ENCODE assay signal across 16 cellular contexts in genomic region chr1:90475623-90476022, GRCh38.
A peak's percentile ranks its signal among the peaks of the same experiment; 100 is the strongest.
DNase-seq lines count a peak whose midpoint lies in the region; ATAC-seq, FAIRE-seq and TF ChIP-seq lines count a peak whose summit lies in the region.
"Had no signal": no experiment of that assay in that cellular context is flagged by ENCODE, and none has a peak within 500 bp of the region (broad histone marks: within the 10 kb centered on the region; RNA-seq: fewer than 3 reads in every experiment).

No MANE protein-coding gene starts in this region.

- H3K36me3 ChIP-seq in astrocyte (ENCODE audit: insufficient read depth, low read length), result no peaks in the 10 kb centered on the region
- H3K36me3 ChIP-seq in mesendoderm (ENCODE audit: control insufficient read depth, insufficient read depth, low read length), result no peaks in the 10 kb centered on the region
- H3K36me3 ChIP-seq: neutrophil, SJCRH30 had no signal

- no CpG with 5 or more reads among the region's 2 CpGs for WGBS in mesendoderm (ENCODE audit: extremely low coverage, insufficient coverage, low lambda C conversion rate)

- H2AFZ ChIP-seq in astrocyte (ENCODE audit: low read depth, low read length), result no peak overlapping the region

- no peaks in the 10 kb centered on the region for H4K20me1 ChIP-seq in astrocyte (ENCODE audit: insufficient read depth, low read length)

- H3K27ac ChIP-seq in astrocyte (ENCODE audit: low read depth, low read length) (no peak overlapping the region), mesendoderm (ENCODE audit: low read depth, low read length) (no peak overlapping the region)
- H3K27ac ChIP-seq: neutrophil, SJCRH30 had no signal

- H3K4ac ChIP-seq in mesendoderm (ENCODE audit: low read depth, low read length), result no peak overlapping the region

- no peak overlapping the region for H3K4me3 Mint-ChIP-seq in astrocyte (ENCODE audit: unreplicated experiment)
- no peak overlapping the region for H3K4me3 Mint-ChIP-seq in HFFc6
- H3K4me3 Mint-ChIP-seq: activated CD4-positive, alpha-beta T cell treated with anti-CD3 and anti-CD28 coated beads, Interleukin-2, amount 10 ng/mL, durations not matched to agents 7 days and 5 days; activated naive CD4-positive, alpha-beta T cell treated with anti-CD3 and anti-CD28 coated beads, Interleukin-2, amount 50 U/mL, for 24 hours had no signal

- no peak overlapping the region for H2AK5ac ChIP-seq in mesendoderm (ENCODE audit: low read length)

- no peak overlapping the region for H4K8ac ChIP-seq in mesendoderm (ENCODE audit: low read depth, low read length)

- H3K27ac Mint-ChIP-seq in astrocyte (ENCODE audit: unreplicated experiment) (no peak overlapping the region), HFFc6 (no peak overlapping the region)
- H3K27ac Mint-ChIP-seq: activated CD4-positive, alpha-beta T cell treated with anti-CD3 and anti-CD28 coated beads, Interleukin-2, amount 10 ng/mL, durations not matched to agents 7 days and 5 days; activated naive CD4-positive, alpha-beta T cell treated with anti-CD3 and anti-CD28 coated beads, Interleukin-2, amount 50 U/mL, for 24 hours had no signal

- H3K4me1 ChIP-seq in astrocyte (ENCODE audit: insufficient read depth, low read length) (no peaks in the 10 kb centered on the region), mesendoderm (ENCODE audit: control insufficient read depth, low read depth, low read length) (no peaks in the 10 kb centered on the region)
- H3K4me1 ChIP-seq: SJCRH30 had no signal

- FAIRE-seq in astrocyte (lab: Jason Lieb, UNC) (no peak), RCC 7860 (lab: Jason Lieb, UNC) (no peak)
- FAIRE-seq: endometrium had no signal

- no peaks in the 10 kb centered on the region for H3K4me1 Mint-ChIP-seq in astrocyte (ENCODE audit: low read depth, unreplicated experiment)
- H3K4me1 Mint-ChIP-seq in HFFc6 (ENCODE audit: low read depth), result no peaks in the 10 kb centered on the region
- H3K4me1 Mint-ChIP-seq: activated CD4-positive, alpha-beta T cell treated with anti-CD3 and anti-CD28 coated beads, Interleukin-2, amount 10 ng/mL, durations not matched to agents 7 days and 5 days; activated naive CD4-positive, alpha-beta T cell treated with anti-CD3 and anti-CD28 coated beads, Interleukin-2, amount 50 U/mL, for 24 hours had no signal

- H3K4me3 ChIP-seq in astrocyte (ENCODE audit: insufficient read depth, low read depth, low read length) (no peak overlapping the region), mesendoderm (ENCODE audit: low read length) (no peak overlapping the region)
- H3K4me3 ChIP-seq: SJCRH30 had no signal

- H3K36me3 Mint-ChIP-seq in astrocyte (ENCODE audit: low read depth, unreplicated experiment) (no peaks in the 10 kb centered on the region), HFFc6 (ENCODE audit: low read depth) (no peaks in the 10 kb centered on the region)
- H3K36me3 Mint-ChIP-seq: activated naive CD4-positive, alpha-beta T cell treated with anti-CD3 and anti-CD28 coated beads, Interleukin-2, amount 50 U/mL, for 24 hours had no signal

- no peaks in the 10 kb centered on the region for H3K27me3 ChIP-seq in astrocyte (ENCODE audit: insufficient read depth, low read length)
- H3K27me3 ChIP-seq in mesendoderm (ENCODE audit: insufficient read depth, low read length, poor library complexity), result no peaks in the 10 kb centered on the region
- H3K27me3 ChIP-seq: neutrophil, SJCRH30 had no signal

- H3K79me2 ChIP-seq in astrocyte (ENCODE audit: insufficient read depth, low read length), result no peaks in the 10 kb centered on the region
- no peaks in the 10 kb centered on the region for H3K79me2 ChIP-seq in mesendoderm (ENCODE audit: control insufficient read depth, insufficient read depth, low read length)

- no peak overlapping the region for H3K56ac ChIP-seq in mesendoderm (ENCODE audit: low read length)

- H3K27me3 Mint-ChIP-seq in astrocyte (ENCODE audit: low read depth, unreplicated experiment) (no peaks in the 10 kb centered on the region), HFFc6 (ENCODE audit: insufficient read depth) (no peaks in the 10 kb centered on the region)
- H3K27me3 Mint-ChIP-seq: activated CD4-positive, alpha-beta T cell treated with anti-CD3 and anti-CD28 coated beads, Interleukin-2, amount 10 ng/mL, durations not matched to agents 7 days and 5 days; activated naive CD4-positive, alpha-beta T cell treated with anti-CD3 and anti-CD28 coated beads, Interleukin-2, amount 50 U/mL, for 24 hours had no signal

- H3K79me1 ChIP-seq in mesendoderm (ENCODE audit: low read length), result no peaks in the 10 kb centered on the region

- no peak overlapping the region for H2BK15ac ChIP-seq in mesendoderm (replicated peaks; ENCODE audit: low read depth)

- H3K9me3 ChIP-seq in astrocyte (ENCODE audit: insufficient read depth, low read depth, low read length), result no peaks in the 10 kb centered on the region
- H3K9me3 ChIP-seq: neutrophil, SJCRH30 had no signal

- no peak overlapping the region for H2BK5ac ChIP-seq in mesendoderm (ENCODE audit: low read length)

- no peak overlapping the region for H3K4me2 ChIP-seq in astrocyte (ENCODE audit: low read length)
- H3K4me2 ChIP-seq in mesendoderm (ENCODE audit: low read length), result no peak overlapping the region

- H2BK120ac ChIP-seq in mesendoderm (ENCODE audit: low read depth, low read length), result no peak overlapping the region

- DNase-seq in DMS114 treated with DMSO at 0.1 percent for 48 hours (lab: John Stamatoyannopoulos, UW; ENCODE audit: unreplicated experiment) (peak; percentile 6), LHCN-M2 (ENCODE audit: low read depth) (peak; percentile 29), astrocyte (ENCODE audit: low read depth) (no peak), mesendoderm (peak; percentile 17), HFFc6 (no peak), RCC 7860 (ENCODE audit: low spot score) (no peak)
- DNase-seq: activated CD4-positive, alpha-beta T cell treated with anti-CD3 and anti-CD28 coated beads, Interleukin-2, amount 10 ng/mL, durations not matched to agents 7 days and 5 days; H7; NCI-H1436; SJCRH30; stimulated activated CD4-positive, alpha-beta T cell treated with anti-CD3 and anti-CD28 coated beads, Interleukin-4, amount 100 ng/mL, for 4 hours had no signal

- ATAC-seq in GM19035 (IDR thresholded peaks at IDR 0.05; ENCODE audit: unreplicated experiment) (no peak), GM18867 (IDR thresholded peaks at IDR 0.05; ENCODE audit: unreplicated experiment) (no peak)

- TF ChIP-seq CTCF in astrocyte (IDR thresholded peaks at IDR 0.05; ENCODE audit: insufficient read depth, low read depth, low read length), result peak; percentile 35
- no peak for TF ChIP-seq CTCF in HFFc6 (IDR thresholded peaks at IDR 0.05)

- no peak overlapping the region for H4K5ac ChIP-seq in mesendoderm (ENCODE audit: low read length)

- H3K9ac ChIP-seq in astrocyte (ENCODE audit: low read length) (no peak overlapping the region), mesendoderm (ENCODE audit: low read length) (no peak overlapping the region)

- H3K18ac ChIP-seq in mesendoderm (ENCODE audit: low read length), result no peak overlapping the region

- H3K23ac ChIP-seq in mesendoderm (ENCODE audit: low read length), result no peak overlapping the region

- no peaks in the 10 kb centered on the region for H3K9me3 Mint-ChIP-seq in astrocyte (ENCODE audit: unreplicated experiment)
- peaks cover 22% of the 10 kb centered on the region; the same call in 1 of the 2 replicates for H3K9me3 Mint-ChIP-seq in HFFc6
- H3K9me3 Mint-ChIP-seq: activated CD4-positive, alpha-beta T cell treated with anti-CD3 and anti-CD28 coated beads, Interleukin-2, amount 10 ng/mL, durations not matched to agents 7 days and 5 days; activated naive CD4-positive, alpha-beta T cell treated with anti-CD3 and anti-CD28 coated beads, Interleukin-2, amount 50 U/mL, for 24 hours had no signal

Comparison
In these comparisons a context has a peak if more than half of its experiments do, and no peak if none do; other contexts are left out.
1. DNase-seq: peak in DMS114 treated with DMSO at 0.1 percent for 48 hours (single experiment), LHCN-M2 (single experiment) and mesendoderm (single experiment); none in astrocyte (single experiment), HFFc6 (single experiment) and RCC 7860 (single experiment).